In genomic region chr12:52497975-52498374, GRCh38 we compare ENCODE assay signal across 26 cellular contexts. TPM values are rescaled to one million over a fixed set of nuclear protein-coding genes. Genes with fewer than 3 reads are reported as not detected.
DNase-seq lines count a peak whose midpoint lies in the region; ATAC-seq, FAIRE-seq and TF ChIP-seq lines count a peak whose summit lies in the region.
"Had no signal": no experiment of that assay in that cellular context is flagged by ENCODE, and none has a peak within 500 bp of the region (broad histone marks: within the 10 kb centered on the region; RNA-seq: fewer than 3 reads in every experiment).

No MANE protein-coding gene starts in this region.

- no peak for TF ChIP-seq EP300 in H1 (IDR thresholded peaks at IDR 0.05; ENCODE audit: borderline replicate concordance in 1 of 2, low read depth in 2 of 2, low read length in 2 of 2)

- H3K79me1 ChIP-seq in H1 (ENCODE audit: low read depth, low read length) (no peaks in the 10 kb centered on the region), mesendoderm (ENCODE audit: low read length) (no peaks in the 10 kb centered on the region)

- H3K23ac ChIP-seq in H1 (ENCODE audit: insufficient read length) (no peak overlapping the region), mesendoderm (ENCODE audit: low read length) (no peak overlapping the region)

- intact Hi-C loops in cardiac septum (cut with DNase I): no loop called here
- intact Hi-C loops in heart left ventricle (cut with DNase I): loop anchor here in 1 of 10 donors (10.0 kb wide), 1 partner anchor 83 kb away; no protein-coding TSS in a partner anchor
- intact Hi-C loops in OCI-LY7 (cut with micrococcal nuclease; ENCODE audit: unreplicated experiment): no loop called here

- H4K5ac ChIP-seq in H1 (ENCODE audit: insufficient read length, low read depth, low read length) (no peak overlapping the region), mesendoderm (ENCODE audit: low read length) (no peak overlapping the region)

- H4K91ac ChIP-seq in H1 (replicated peaks; ENCODE audit: insufficient read length, low read length): no peak overlapping the region

- CTCF ChIA-PET in H1 (lab: Charles Lee; ENCODE audit: partially characterized antibody): interaction anchor here (1.2 to 1.6 kb wide), 2 partner anchors 21 to 163 kb away, joined by 3 read pairs; no protein-coding TSS in a partner anchor
- CTCF ChIA-PET in OCI-LY7 (lab: Charles Lee; ENCODE audit: unreplicated experiment): no interaction called here

- no peak for TF ChIP-seq POLR2A in heart left ventricle (IDR thresholded peaks at IDR 0.05)
- TF ChIP-seq POLR2A in H1 (IDR thresholded peaks at IDR 0.05; ENCODE audit: control extremely low read depth in 1 of 2, low read depth in 2 of 2, low read length in 2 of 2): no peak

- H3K4ac ChIP-seq in H1 (replicated peaks; ENCODE audit: insufficient read length, low read depth, low read length) (no peak overlapping the region), mesendoderm (ENCODE audit: low read depth, low read length) (peak overlapping the region; percentile 4)

- no peaks in the 10 kb centered on the region for H3K9me2 ChIP-seq in OCI-LY7 (ENCODE audit: insufficient read depth, low read length)

- BruUV-seq in OCI-LY7 (replicated peaks; lab: Mats Ljungman, UMichigan): no TSS peak

- H2AK5ac ChIP-seq in H1 (ENCODE audit: low read depth, low read length): no peak overlapping the region
- peak overlapping the region; percentile 60 for H2AK5ac ChIP-seq in mesendoderm (ENCODE audit: low read length)

- no peak overlapping the region for H3K14ac ChIP-seq in H1 (ENCODE audit: insufficient read length)

- H3K79me2 ChIP-seq in H1 (ENCODE audit: control insufficient read depth in 1 of 2, insufficient read depth in 2 of 2, low read length in 2 of 2) (no peaks in the 10 kb centered on the region), mesendoderm (ENCODE audit: control insufficient read depth, insufficient read depth, low read length) (no peaks in the 10 kb centered on the region), OCI-LY7 (ENCODE audit: insufficient read depth, low read depth, low read length) (no peaks in the 10 kb centered on the region)

- H2AFZ ChIP-seq in H1 (ENCODE audit: low read length) (no peak overlapping the region), OCI-LY7 (ENCODE audit: low read length) (no peak overlapping the region)
- H2AFZ ChIP-seq: GM23338 had no signal

- no peaks in the 10 kb centered on the region for H3K36me3 ChIP-seq in heart left ventricle
- H3K36me3 ChIP-seq in H1 (ENCODE audit: control insufficient read depth in 2 of 4, insufficient read depth in 4 of 4, low read length in 3 of 4): no peaks in the 10 kb centered on the region
- H3K36me3 ChIP-seq in mesendoderm (ENCODE audit: control insufficient read depth, insufficient read depth, low read length): no peaks in the 10 kb centered on the region
- H3K36me3 ChIP-seq in OCI-LY7 (ENCODE audit: insufficient read depth, low read length): no peaks in the 10 kb centered on the region
- H3K36me3 ChIP-seq: HAP-1 had no signal

- H2BK15ac ChIP-seq in H1 (ENCODE audit: low read length) (0 out of 2 replicates have a peak overlapping the region, but pooled peaks have one; percentile 73), mesendoderm (replicated peaks; ENCODE audit: low read depth) (no peak overlapping the region)

- TF ChIP-seq RAD21 in H1 (IDR thresholded peaks at IDR 0.05 in 1 of 2, conservative IDR thresholded peaks at IDR 0.05 in 1 of 2; ENCODE audit: low read depth in 2 of 2, low read length in 2 of 2): no peak

- H2BK12ac ChIP-seq in H1 (ENCODE audit: low read depth, low read length): no peak overlapping the region

- POLR2A ChIA-PET in H1 (lab: Charles Lee; ENCODE audit: partially characterized antibody): no interaction called here
- POLR2A ChIA-PET in OCI-LY7 (lab: Charles Lee): no interaction called here

- H2BK120ac ChIP-seq in H1 (replicated peaks; ENCODE audit: low read depth, low read length) (no peak overlapping the region), mesendoderm (ENCODE audit: low read depth, low read length) (no peak overlapping the region)

- no peak for TF ChIP-seq CTCF in heart left ventricle (IDR thresholded peaks at IDR 0.05)
- TF ChIP-seq CTCF in H1 (IDR thresholded peaks at IDR 0.05; ENCODE audit: control extremely low read depth in 1 of 3, insufficient read depth in 1 of 3, low read depth in 1 of 3, low read length in 3 of 3): no peak
- no peak for TF ChIP-seq CTCF in OCI-LY7 (conservative IDR thresholded peaks at IDR 0.05; ENCODE audit: low read length)

- peaks cover 0 to 7% (median 0%) of the 10 kb centered on the region in 12 donors for H3K9me3 ChIP-seq in heart left ventricle
- no peaks in the 10 kb centered on the region for H3K9me3 ChIP-seq in H1 (ENCODE audit: insufficient read depth in 2 of 2, low read depth in 1 of 2, low read length in 1 of 2)
- no peaks in the 10 kb centered on the region for H3K9me3 ChIP-seq in OCI-LY7 (ENCODE audit: low read length)
- H3K9me3 ChIP-seq: A549, HAP-1 had no signal

- no peak for ATAC-seq in heart left ventricle
- ATAC-seq: A549, GM23338 had no signal

- DNase-seq in cardiac septum (ENCODE audit: low spot score): peak; percentile 24
- no peak for DNase-seq in heart left ventricle
- no peak for DNase-seq in H1 (ENCODE audit: low read depth in 1 of 2, low spot score in 2 of 2)
- no peak for DNase-seq in mesendoderm
- no peak for DNase-seq in urothelium cell line (ENCODE audit: low spot score)
- DNase-seq in T-helper 2 cell: no peak
- DNase-seq in OCI-LY7 (ENCODE audit: low spot score): no peak
- DNase-seq in NCI-H2029 (lab: John Stamatoyannopoulos, UW): no peak
- DNase-seq: 8988T; C1 segment of cervical spinal cord; Calu3; CD4-positive, alpha-beta memory T cell; COR-L47; DMS53; DMS79 treated with DMSO at 0.1 percent for 48 hours; GF-D8; HFFc6 had no signal

- H3K9ac ChIP-seq in H1 (replicated peaks in 1 of 4; ENCODE audit: extremely low read depth in 1 of 4, low read depth in 3 of 4, low read length in 3 of 4) (no peak overlapping the region), mesendoderm (ENCODE audit: low read length) (no peak overlapping the region)

- FAIRE-seq in H1 (lab: Jason Lieb, UNC) (no peak), urothelium cell line (lab: Jason Lieb, UNC) (peak; percentile 9)
- FAIRE-seq: A549, GM12891, GM18507, H54 had no signal

- H3K18ac ChIP-seq in H1 (ENCODE audit: extremely low read depth, low read length) (no peak overlapping the region), mesendoderm (ENCODE audit: low read length) (no peak overlapping the region)

- no peaks in the 10 kb centered on the region; the same call in 1 of the 2 replicates for H3K23me2 ChIP-seq in H1 (ENCODE audit: low read depth, low read length)

- H4K20me1 ChIP-seq in H1 (replicated peaks in 1 of 2; ENCODE audit: control insufficient read depth in 1 of 2, insufficient read depth in 2 of 2, low read length in 2 of 2): no peaks in the 10 kb centered on the region
- H4K20me1 ChIP-seq in OCI-LY7 (ENCODE audit: insufficient read depth, low read length): no peaks in the 10 kb centered on the region

- H4K8ac ChIP-seq in H1 (ENCODE audit: extremely low read depth, insufficient read depth, low read length) (no peak overlapping the region), mesendoderm (ENCODE audit: low read depth, low read length) (no peak overlapping the region)

- H3K27me3 ChIP-seq in heart left ventricle (peaks cover 0 to 7% (median 0%) of the 10 kb centered on the region in 9 donors), H1 (replicated peaks in 1 of 4; ENCODE audit: control insufficient read depth in 3 of 4, extremely low read depth in 1 of 4, insufficient read depth in 3 of 4, low read length in 3 of 4) (no peaks in the 10 kb centered on the region; a peak in 1 of 7 replicates), mesendoderm (ENCODE audit: insufficient read depth, low read length, poor library complexity) (no peaks in the 10 kb centered on the region)

- WGBS in heart left ventricle, 4 donors: 86 to 93% (median 89%) methylated on average over 7 of the region's 7 CpGs
- WGBS in H1 (ENCODE audit: extremely low coverage in 1 of 2, insufficient coverage in 1 of 2, insufficient read length in 1 of 2, insufficient replicate concordance in 2 of 2, low coverage in 1 of 2, low lambda C conversion rate in 2 of 2, missing lambda C conversion rate in 1 of 2), 2 experiments: 95% methylated on average over 7 of the region's 7 CpGs; no CpG with 5 or more reads in 1 of the 2 experiments
- no CpG with 5 or more reads among the region's 7 CpGs for WGBS in mesendoderm (ENCODE audit: extremely low coverage, insufficient coverage, low lambda C conversion rate)

- H3K4me2 ChIP-seq in H1 (ENCODE audit: insufficient read depth in 1 of 2, low read depth in 2 of 2, low read length in 2 of 2): no peak overlapping the region
- no peak overlapping the region for H3K4me2 ChIP-seq in mesendoderm (ENCODE audit: low read length)
- H3K4me2 ChIP-seq in OCI-LY7 (ENCODE audit: low read length): no peak overlapping the region
- H3K4me2 ChIP-seq: A549, GM23338 had no signal

- H2BK5ac ChIP-seq in H1 (ENCODE audit: low read depth, low read length): no peak overlapping the region
- no peak overlapping the region for H2BK5ac ChIP-seq in mesendoderm (ENCODE audit: low read length)

- H3K56ac ChIP-seq in H1 (replicated peaks; ENCODE audit: insufficient read length, low read depth, low read length): no peak overlapping the region
- peak overlapping the region; percentile 34 for H3K56ac ChIP-seq in mesendoderm (ENCODE audit: low read length)

- H2BK20ac ChIP-seq in H1 (ENCODE audit: low read length): no peak overlapping the region

- no peak overlapping the region for H3K27ac ChIP-seq in heart left ventricle
- no peak overlapping the region for H3K27ac ChIP-seq in H1 (ENCODE audit: low read depth, low read length)
- no peak overlapping the region for H3K27ac ChIP-seq in mesendoderm (ENCODE audit: low read depth, low read length)
- no peak overlapping the region for H3K27ac ChIP-seq in OCI-LY7 (ENCODE audit: low read depth, low read length, poor library complexity, severe bottlenecking)

- H3K4me3 ChIP-seq in heart left ventricle: no peak overlapping the region
- H3K4me3 ChIP-seq in H1 (ENCODE audit: extremely low read depth in 1 of 4, insufficient read depth in 2 of 4, low read depth in 3 of 4, low read length in 4 of 4): no peak overlapping the region
- no peak overlapping the region for H3K4me3 ChIP-seq in mesendoderm (ENCODE audit: low read length)
- no peak overlapping the region for H3K4me3 ChIP-seq in OCI-LY7 (ENCODE audit: low read depth, low read length, poor library complexity, severe bottlenecking)
- H3K4me3 ChIP-seq: A549, GM23338, HAP-1 had no signal

- H3K4me1 ChIP-seq in heart left ventricle (peaks cover 0 to 25% (median 5%) of the 10 kb centered on the region in 12 donors), H1 (replicated peaks in 1 of 4; ENCODE audit: control insufficient read depth in 3 of 4, insufficient read depth in 4 of 4, low read length in 3 of 4) (peaks cover 5 to 10% (median 8%) of the 10 kb centered on the region in 4 experiments; a peak in 6 of 7 replicates), mesendoderm (ENCODE audit: control insufficient read depth, low read depth, low read length) (peaks cover 26% of the 10 kb centered on the region), OCI-LY7 (ENCODE audit: insufficient read depth, low read length, poor library complexity, severe bottlenecking) (peaks cover 21% of the 10 kb centered on the region)
- H3K4me1 ChIP-seq: HAP-1 had no signal

RNA-seq across cellular contexts. Expression of gene KRT6A, which starts 4.9 kb away (rescaled TPM):
- total RNA-seq in cardiac septum: not detected
- total RNA-seq in heart left ventricle: under 1 TPM in 1 of 9 donors, not detected in 8; 0.11 TPM
- polyA plus RNA-seq in heart left ventricle: under 1 TPM in 1 of 2 donors, not detected in 1; 0.03 TPM
- total RNA-seq in H1 (2021; fragmentation: NEBNext Ultra II Directional; extraction: Animal tissue kit (Norgen Biotek cat#: 25700)): not detected in 2 replicates
- polyA plus RNA-seq in H1 (2011; rRNA removed): 0.08 and 0.11 TPM in 2 replicates
- polyA plus RNA-seq in H1 (2011; cell fraction: cytosol; rRNA removed): not detected
- not detected for polyA plus RNA-seq in H1 (2011; cell fraction: nucleus; rRNA removed)
- not detected in 4 replicates for polyA plus RNA-seq in H1 (2012, experiment 1 of 2)
- polyA plus RNA-seq in H1 (2012, experiment 2 of 2): not detected
- not detected for polyA plus RNA-seq in H1 (2013, experiment 1 of 2)
- not detected for polyA plus RNA-seq in H1 (2013, experiment 2 of 2)
- 0.22 and 3.6 TPM in 2 replicates for polyA minus RNA-seq in H1 (2011; rRNA and poly(A)+ RNA removed)
- polyA minus RNA-seq in H1 (2011; cell fraction: cytosol; rRNA and poly(A)+ RNA removed): not detected
- polyA minus RNA-seq in H1 (2011; cell fraction: nucleus; rRNA and poly(A)+ RNA removed): not detected
- not detected for polyA plus RNA-seq in mesendoderm (2013, experiment 1 of 2)
- not detected for polyA plus RNA-seq in mesendoderm (2013, experiment 2 of 2)
- not detected in 2 replicates for total RNA-seq in OCI-LY7 (2014; rRNA removed; shearing (Covaris generic))
- 0.74 and 1.2 TPM in 2 replicates for total RNA-seq in OCI-LY7 (2022)
- total RNA-seq: CD4-positive, alpha-beta memory T cell; Daoy; G401; GM23338; HFFc6 had no signal
- polyA plus RNA-seq: BJ; CD4-positive, alpha-beta memory T cell; GM23338 had no signal

RNA-seq across cellular contexts. Expression of gene KRT5, which starts 22.2 kb away (rescaled TPM):
- total RNA-seq in cardiac septum: not detected
- total RNA-seq in heart left ventricle: 1 to 10 TPM in 1 of 9 donors, not detected in 8; 3.4 TPM
- under 1 TPM in 1 of 2 donors, not detected in 1; 0.40 TPM for polyA plus RNA-seq in heart left ventricle
- not detected in 2 replicates for total RNA-seq in H1 (2021; fragmentation: NEBNext Ultra II Directional; extraction: Animal tissue kit (Norgen Biotek cat#: 25700))
- polyA plus RNA-seq in H1 (2011; rRNA removed): 0.18 and 0.33 TPM in 2 replicates
- not detected for polyA plus RNA-seq in H1 (2011; cell fraction: cytosol; rRNA removed)
- not detected for polyA plus RNA-seq in H1 (2011; cell fraction: nucleus; rRNA removed)
- not detected in 4 replicates for polyA plus RNA-seq in H1 (2012, experiment 1 of 2)
- not detected for polyA plus RNA-seq in H1 (2012, experiment 2 of 2)
- not detected for polyA plus RNA-seq in H1 (2013, experiment 1 of 2)
- not detected for polyA plus RNA-seq in H1 (2013, experiment 2 of 2)
- polyA minus RNA-seq in H1 (2011; rRNA and poly(A)+ RNA removed): 0.22 and 0.66 TPM in 2 replicates
- polyA minus RNA-seq in H1 (2011; cell fraction: cytosol; rRNA and poly(A)+ RNA removed): not detected
- polyA minus RNA-seq in H1 (2011; cell fraction: nucleus; rRNA and poly(A)+ RNA removed): not detected
- 0.04 TPM for polyA plus RNA-seq in mesendoderm (2013, experiment 1 of 2)
- polyA plus RNA-seq in mesendoderm (2013, experiment 2 of 2): 0.03 TPM
- total RNA-seq in OCI-LY7 (2014; rRNA removed; shearing (Covaris generic)): not detected in 2 replicates
- total RNA-seq in OCI-LY7 (2022): 0.74 and 0.91 TPM in 2 replicates
- total RNA-seq: CD4-positive, alpha-beta memory T cell; Daoy; G401; GM23338; HFFc6 had no signal
- polyA plus RNA-seq: BJ; CD4-positive, alpha-beta memory T cell; GM23338 had no signal

RNA-seq across cellular contexts. Expression of gene KRT6C, which starts 24.4 kb away (rescaled TPM):
- total RNA-seq in cardiac septum: not detected
- total RNA-seq in heart left ventricle: not detected
- polyA plus RNA-seq in heart left ventricle: not detected
- not detected in 2 replicates for total RNA-seq in H1 (2021; fragmentation: NEBNext Ultra II Directional; extraction: Animal tissue kit (Norgen Biotek cat#: 25700))
- polyA plus RNA-seq in H1 (2011; rRNA removed): not detected in 2 replicates
- polyA plus RNA-seq in H1 (2011; cell fraction: cytosol; rRNA removed): not detected
- polyA plus RNA-seq in H1 (2011; cell fraction: nucleus; rRNA removed): not detected
- not detected in 4 replicates for polyA plus RNA-seq in H1 (2012, experiment 1 of 2)
- not detected for polyA plus RNA-seq in H1 (2012, experiment 2 of 2)
- polyA plus RNA-seq in H1 (2013, experiment 1 of 2): not detected
- not detected for polyA plus RNA-seq in H1 (2013, experiment 2 of 2)
- not detected in 2 replicates for polyA minus RNA-seq in H1 (2011; rRNA and poly(A)+ RNA removed)
- polyA minus RNA-seq in H1 (2011; cell fraction: cytosol; rRNA and poly(A)+ RNA removed): not detected
- not detected for polyA minus RNA-seq in H1 (2011; cell fraction: nucleus; rRNA and poly(A)+ RNA removed)
- polyA plus RNA-seq in mesendoderm (2013, experiment 1 of 2): not detected
- polyA plus RNA-seq in mesendoderm (2013, experiment 2 of 2): not detected
- not detected in 2 replicates for total RNA-seq in OCI-LY7 (2014; rRNA removed; shearing (Covaris generic))
- not detected in 2 replicates for total RNA-seq in OCI-LY7 (2022)
- total RNA-seq: Calu3; CD4-positive, alpha-beta memory T cell; Daoy; G401; GM23338; HFFc6 had no signal
- polyA plus RNA-seq: A549; BJ; CD4-positive, alpha-beta memory T cell; GM23338 had no signal

RNA-seq across cellular contexts. Expression of gene KRT6B, which starts 46.0 kb away (rescaled TPM):
- not detected for total RNA-seq in cardiac septum
- total RNA-seq in heart left ventricle: not detected
- not detected for polyA plus RNA-seq in heart left ventricle
- total RNA-seq in H1 (2021; fragmentation: NEBNext Ultra II Directional; extraction: Animal tissue kit (Norgen Biotek cat#: 25700)): not detected in 2 replicates
- not detected in 2 replicates for polyA plus RNA-seq in H1 (2011; rRNA removed)
- polyA plus RNA-seq in H1 (2011; cell fraction: cytosol; rRNA removed): not detected
- not detected for polyA plus RNA-seq in H1 (2011; cell fraction: nucleus; rRNA removed)
- polyA plus RNA-seq in H1 (2012, experiment 1 of 2): not detected in 4 replicates
- not detected for polyA plus RNA-seq in H1 (2012, experiment 2 of 2)
- not detected for polyA plus RNA-seq in H1 (2013, experiment 1 of 2)
- polyA plus RNA-seq in H1 (2013, experiment 2 of 2): not detected
- not detected in 2 replicates for polyA minus RNA-seq in H1 (2011; rRNA and poly(A)+ RNA removed)
- polyA minus RNA-seq in H1 (2011; cell fraction: cytosol; rRNA and poly(A)+ RNA removed): not detected
- not detected for polyA minus RNA-seq in H1 (2011; cell fraction: nucleus; rRNA and poly(A)+ RNA removed)
- polyA plus RNA-seq in mesendoderm (2013, experiment 1 of 2): not detected
- polyA plus RNA-seq in mesendoderm (2013, experiment 2 of 2): not detected
- total RNA-seq in OCI-LY7 (2014; rRNA removed; shearing (Covaris generic)): not detected in 2 replicates
- not detected in 2 replicates for total RNA-seq in OCI-LY7 (2022)
- total RNA-seq: CD4-positive, alpha-beta memory T cell; Daoy; G401; GM23338; HFFc6 had no signal
- polyA plus RNA-seq: A549; BJ; CD4-positive, alpha-beta memory T cell; GM23338 had no signal

RNA-seq across cellular contexts. Expression of gene KRT71, which starts 55.0 kb away (rescaled TPM):
- total RNA-seq in cardiac septum: not detected
- total RNA-seq in heart left ventricle: not detected
- not detected for polyA plus RNA-seq in heart left ventricle
- total RNA-seq in H1 (2021; fragmentation: NEBNext Ultra II Directional; extraction: Animal tissue kit (Norgen Biotek cat#: 25700)): not detected in 2 replicates
- not detected in 2 replicates for polyA plus RNA-seq in H1 (2011; rRNA removed)
- not detected for polyA plus RNA-seq in H1 (2011; cell fraction: cytosol; rRNA removed)
- not detected for polyA plus RNA-seq in H1 (2011; cell fraction: nucleus; rRNA removed)
- not detected in 4 replicates for polyA plus RNA-seq in H1 (2012, experiment 1 of 2)
- polyA plus RNA-seq in H1 (2012, experiment 2 of 2): not detected
- not detected for polyA plus RNA-seq in H1 (2013, experiment 1 of 2)
- polyA plus RNA-seq in H1 (2013, experiment 2 of 2): not detected
- not detected in 2 replicates for polyA minus RNA-seq in H1 (2011; rRNA and poly(A)+ RNA removed)
- polyA minus RNA-seq in H1 (2011; cell fraction: cytosol; rRNA and poly(A)+ RNA removed): not detected
- polyA minus RNA-seq in H1 (2011; cell fraction: nucleus; rRNA and poly(A)+ RNA removed): not detected
- not detected for polyA plus RNA-seq in mesendoderm (2013, experiment 1 of 2)
- polyA plus RNA-seq in mesendoderm (2013, experiment 2 of 2): not detected
- not detected in 2 replicates for total RNA-seq in OCI-LY7 (2014; rRNA removed; shearing (Covaris generic))
- not detected in 2 replicates for total RNA-seq in OCI-LY7 (2022)
- total RNA-seq: Calu3; CD4-positive, alpha-beta memory T cell; Daoy; G401; GM23338; HFFc6 had no signal
- polyA plus RNA-seq: A549; BJ; CD4-positive, alpha-beta memory T cell; GM23338 had no signal
